ENCODE assay signal across 8 cellular contexts in the genomic region with DNA sequence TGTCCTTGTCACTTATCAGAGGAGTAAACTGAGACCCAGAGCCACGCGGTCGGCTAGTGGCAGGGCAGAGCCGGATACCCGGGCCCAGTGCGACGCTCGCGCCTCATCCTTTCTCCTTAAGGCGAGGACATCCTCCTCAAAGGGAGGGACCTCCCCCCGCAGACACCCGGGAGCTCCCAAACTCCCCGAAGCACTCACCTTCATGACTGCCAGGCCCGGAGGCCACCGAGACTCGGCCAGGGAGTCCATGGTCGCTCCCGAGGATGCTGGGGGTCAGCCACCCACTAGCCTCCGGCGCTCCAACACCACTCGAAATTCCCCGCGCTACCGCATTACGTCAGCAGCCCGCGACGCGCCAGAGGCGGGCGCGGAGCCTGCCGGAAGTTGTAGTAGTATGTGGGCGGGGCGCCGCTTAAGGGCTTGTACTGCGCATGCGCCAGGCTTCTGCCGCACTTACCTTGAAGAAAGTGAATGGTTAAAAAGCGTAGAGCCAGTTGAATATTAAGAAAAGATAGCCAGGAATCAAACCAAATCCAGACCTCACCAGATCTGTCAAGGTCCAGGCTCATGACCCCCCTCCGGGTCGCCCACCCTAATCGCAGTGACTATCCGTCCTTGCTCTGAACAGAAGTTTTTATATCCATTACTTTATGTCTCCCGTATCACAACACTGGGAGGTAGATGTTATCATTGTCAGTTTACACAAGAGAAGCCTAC. TPM values are rescaled to one million over a fixed set of nuclear protein-coding genes. Genes with fewer than 3 reads are reported as not detected.
A peak's percentile ranks its signal among the peaks of the same experiment; 100 is the strongest.
DNase-seq lines count a peak whose midpoint lies in the region; ATAC-seq, FAIRE-seq and TF ChIP-seq lines count a peak whose summit lies in the region.

A gene with protein sequence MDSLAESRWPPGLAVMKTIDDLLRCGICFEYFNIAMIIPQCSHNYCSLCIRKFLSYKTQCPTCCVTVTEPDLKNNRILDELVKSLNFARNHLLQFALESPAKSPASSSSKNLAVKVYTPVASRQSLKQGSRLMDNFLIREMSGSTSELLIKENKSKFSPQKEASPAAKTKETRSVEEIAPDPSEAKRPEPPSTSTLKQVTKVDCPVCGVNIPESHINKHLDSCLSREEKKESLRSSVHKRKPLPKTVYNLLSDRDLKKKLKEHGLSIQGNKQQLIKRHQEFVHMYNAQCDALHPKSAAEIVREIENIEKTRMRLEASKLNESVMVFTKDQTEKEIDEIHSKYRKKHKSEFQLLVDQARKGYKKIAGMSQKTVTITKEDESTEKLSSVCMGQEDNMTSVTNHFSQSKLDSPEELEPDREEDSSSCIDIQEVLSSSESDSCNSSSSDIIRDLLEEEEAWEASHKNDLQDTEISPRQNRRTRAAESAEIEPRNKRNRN (minus strand): TSS at position 336 of the 717 bp plus-strand sequence. CDS start 87 bp downstream, at position 249.

- H3K4me1 Mint-ChIP-seq in T-helper 17 cell, result peaks cover 24% of the 10 kb centered on the region

- DNase-seq in NCI-H187 (lab: John Stamatoyannopoulos, UW) (peak; percentile 63 to 73), T-helper 17 cell (peak; percentile 86 to 91 (median 86)), amygdala (lab: John Stamatoyannopoulos, UW) (peak; percentile 39 to 90 (median 78)), left ventricle myocardium superior (peak; percentile 95), psoas muscle (peak; percentile 90 to 96), urothelium cell line (ENCODE audit: low spot score) (peak; percentile 95)

- no peak for FAIRE-seq in urothelium cell line (lab: Jason Lieb, UNC)

- intact Hi-C loops in left ventricle myocardium superior (cut with micrococcal nuclease) (no loop called here), psoas muscle (cut with DNase I) (loop anchor here in 1 of 2 donors (10.0 kb wide), 1 partner anchor 298 kb away; no protein-coding TSS in a partner anchor)

- H3K27me3 Mint-ChIP-seq in T-helper 17 cell, result peaks cover 9% of the 10 kb centered on the region

- H3K4me3 Mint-ChIP-seq in T-helper 17 cell, result peak within 1 kb of the TSS; percentile 96

- H3K36me3 Mint-ChIP-seq in T-helper 17 cell (ENCODE audit: low read depth), result peaks cover 3% of the 10 kb centered on the region

- ATAC-seq in GM18499 (IDR thresholded peaks at IDR 0.05; ENCODE audit: insufficient read depth, unreplicated experiment), result peak; percentile 83
- ATAC-seq in HG02885 (IDR thresholded peaks at IDR 0.05; ENCODE audit: poor library complexity, unreplicated experiment), result peak; percentile 88
- ATAC-seq in T-helper 17 cell, result peak; percentile 97
- ATAC-seq in left ventricle myocardium superior, result peak; percentile 96
- peak; percentile 97 to 100 (median 98) for ATAC-seq in psoas muscle

- peak within 1 kb of the TSS; percentile 85 for H3K27ac ChIP-seq in psoas muscle

- peak within 1 kb of the TSS; percentile 81 for H3K4me3 ChIP-seq in psoas muscle

- H3K27me3 ChIP-seq in psoas muscle (ENCODE audit: insufficient read depth in 3 of 3, low read length in 2 of 3), result no peaks in the 10 kb centered on the region

- no peaks in the 10 kb centered on the region for H3K9me3 ChIP-seq in T-helper 17 cell (ENCODE audit: control insufficient read depth, low read length, poor library complexity, severe bottlenecking)
- no peaks in the 10 kb centered on the region for H3K9me3 ChIP-seq in psoas muscle

- H3K36me3 ChIP-seq in psoas muscle (ENCODE audit: insufficient read depth in 1 of 2, low read depth in 1 of 2), result peaks cover 0 to 4% of the 10 kb centered on the region in 2 donors

- H3K4me1 ChIP-seq in psoas muscle, result peaks cover 11% of the 10 kb centered on the region

- 0 to 1% (median 0%) methylated on average over 40 to 45 of the region's 45 CpGs for WGBS in psoas muscle, 3 donors

- peak within 1 kb of the TSS; percentile 99 for H3K27ac Mint-ChIP-seq in T-helper 17 cell

- TF ChIP-seq CTCF in psoas muscle (IDR thresholded peaks at IDR 0.05), result no peak

RNA-seq across cellular contexts. Expression of the gene that starts here (rescaled TPM):
- 10 to 100 TPM; 13.8 to 23.0 TPM for total RNA-seq in T-helper 17 cell
- 8.5 TPM for total RNA-seq in left ventricle myocardium superior
- 1 to 10 TPM; 1.3 to 2.3 (median 2.2) TPM for total RNA-seq in psoas muscle
- 1 to 10 TPM in 2 of 3 donors, under 1 TPM in 1; 0.51 to 2.5 (median 1.2) TPM for polyA plus RNA-seq in psoas muscle

Comparison
In these comparisons a context has a peak if more than half of its experiments do, and no peak if none do; other contexts are left out.
1. Peak in every context shown above with its lines: DNase-seq, ATAC-seq, H3K4me3 ChIP-seq and H3K27ac ChIP-seq.